ENCODE assay signal across 1 cellular context in genomic region chr7:4013793-4014192, GRCh38.
TF ChIP-seq lines count a peak whose summit lies in the region.

No MANE protein-coding gene starts in this region.

TF ChIP-seq in H1, 55 proteins besides CTCF, POLR2A, EP300 and RAD21 (continued from another document):
- no peak for TF ChIP-seq GABPA (IDR thresholded peaks at IDR 0.05; ENCODE audit: borderline replicate concordance, insufficient read depth, low read length)
- TF ChIP-seq TCF12 (IDR thresholded peaks at IDR 0.05; ENCODE audit: low read depth, low read length), result no peak
- no peak for TF ChIP-seq NRF1 (IDR thresholded peaks at IDR 0.05; ENCODE audit: low read depth, low read length)
- TF ChIP-seq KDM1A (IDR thresholded peaks at IDR 0.05; ENCODE audit: borderline replicate concordance, low read length), result no peak
- no peak for TF ChIP-seq RBBP5 (IDR thresholded peaks at IDR 0.05; ENCODE audit: borderline replicate concordance, low read depth, low read length)
- TF ChIP-seq CEBPB (IDR thresholded peaks at IDR 0.05; ENCODE audit: low read depth, low read length), result no peak
- no peak for TF ChIP-seq GTF2F1 (IDR thresholded peaks at IDR 0.05; ENCODE audit: borderline replicate concordance, low read depth, low read length)
- TF ChIP-seq ASH2L (IDR thresholded peaks at IDR 0.05; ENCODE audit: low read length), result no peak
- TF ChIP-seq SRF (IDR thresholded peaks at IDR 0.05; ENCODE audit: low read depth, low read length), result no peak
- TF ChIP-seq POU5F1 (IDR thresholded peaks at IDR 0.05; ENCODE audit: low read depth, low read length), result no peak
- no peak for TF ChIP-seq SP2 (IDR thresholded peaks at IDR 0.05; ENCODE audit: low read length)
- no peak for TF ChIP-seq SAP30 (IDR thresholded peaks at IDR 0.05; ENCODE audit: insufficient read depth, insufficient replicate concordance, low read length)
- no peak for TF ChIP-seq BCL11A (IDR thresholded peaks at IDR 0.05; ENCODE audit: low read depth in 2 of 2, low read length in 2 of 2)
- no peak for TF ChIP-seq TEAD4 (IDR thresholded peaks at IDR 0.05; ENCODE audit: low read depth, low read length)
- no peak for TF ChIP-seq SIX5 (IDR thresholded peaks at IDR 0.05; ENCODE audit: low read depth, low read length)
- no peak for TF ChIP-seq EGR1 (IDR thresholded peaks at IDR 0.05; ENCODE audit: borderline replicate concordance, low read depth, low read length)
- no peak for TF ChIP-seq SIN3A (conservative IDR thresholded peaks at IDR 0.05 in 1 of 2, IDR thresholded peaks at IDR 0.05 in 1 of 2; ENCODE audit: low read depth in 1 of 2, low read length in 2 of 2)
- no peak for TF ChIP-seq FOSL1 (IDR thresholded peaks at IDR 0.05; ENCODE audit: insufficient read depth, low read depth, low read length)
- TF ChIP-seq CBX8 (IDR thresholded peaks at IDR 0.05; ENCODE audit: borderline replicate concordance, low read depth, low read length), result no peak
